Comparison of ENCODE assay signal across 28 cellular contexts in the genomic region with DNA sequence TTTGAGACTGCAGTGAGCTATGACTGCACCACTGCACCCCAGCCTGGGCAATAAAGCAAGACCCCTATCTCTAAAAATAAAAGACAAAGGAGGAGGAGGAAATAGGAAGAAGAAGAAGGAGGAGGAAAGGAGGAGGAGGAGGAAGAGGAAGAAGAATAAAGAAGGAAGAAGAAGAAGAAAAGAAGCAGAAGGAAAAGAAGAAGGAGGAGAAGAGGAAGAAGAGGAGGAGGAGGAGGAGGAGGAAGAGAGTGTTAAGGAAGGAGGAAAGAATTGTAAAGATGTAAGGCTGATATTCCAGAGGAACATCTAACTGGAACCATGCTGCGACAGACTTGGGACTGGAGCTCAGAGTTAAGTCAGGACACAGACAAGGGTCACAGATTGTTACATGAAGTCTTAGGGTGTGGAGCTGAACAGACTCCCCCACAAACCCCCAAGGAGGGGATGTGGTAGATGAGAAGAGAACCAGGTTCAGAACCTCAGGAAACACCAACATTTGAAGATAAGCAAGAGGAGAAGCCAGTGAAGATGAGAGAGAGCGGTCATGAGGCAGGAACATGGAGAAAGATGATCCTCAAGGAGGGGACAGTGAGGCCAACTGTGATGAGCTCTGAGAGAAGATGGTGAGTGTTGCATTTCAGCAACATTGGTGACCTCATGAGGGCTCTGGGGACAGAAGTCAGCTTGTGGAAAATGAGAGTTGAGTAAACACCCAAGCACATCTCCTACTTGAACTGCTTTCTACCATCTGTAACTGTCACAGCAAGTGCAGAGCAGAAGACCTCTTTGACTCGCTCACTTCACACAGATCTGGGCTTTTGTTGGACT.
"Had no signal": no experiment of that assay in that cellular context is flagged by ENCODE, and none has a peak within 500 bp of the region (broad histone marks: within the 10 kb centered on the region; RNA-seq: fewer than 3 reads in every experiment).

No MANE protein-coding gene starts in this region.

- H2AFZ ChIP-seq: hepatocyte, parathyroid adenoma had no signal

- H3K4me2 ChIP-seq: hepatocyte had no signal

- H3K36me3 Mint-ChIP-seq: activated naive CD8-positive, alpha-beta T cell treated with anti-CD3 and anti-CD28 coated beads for 36 hours; stimulated activated effector memory CD8-positive, alpha-beta T cell treated with anti-CD3 and anti-CD28 coated beads, Interleukin-12 subunit alpha, Interleukin-12 subunit beta, amount 100 ng/mL, for 72 hours had no signal

- H3K4me3 Mint-ChIP-seq: activated naive CD4-positive, alpha-beta T cell treated with anti-CD3 and anti-CD28 coated beads for 36 hours; activated naive CD8-positive, alpha-beta T cell treated with anti-CD3 and anti-CD28 coated beads for 36 hours; activated T-cell treated with anti-CD3 and anti-CD28 coated beads, Interleukin-2, amount 50 U/mL, for 72 hours; naive thymus-derived CD8-positive, alpha-beta T cell; neural crest cell; stimulated activated effector memory CD8-positive, alpha-beta T cell treated with anti-CD3 and anti-CD28 coated beads, Interleukin-12 subunit alpha, Interleukin-12 subunit beta, amount 100 ng/mL, for 72 hours; WTC11 had no signal

- H3K36me3 ChIP-seq: adrenal gland, cardiac muscle cell, gastroesophageal sphincter, sigmoid colon, tibial nerve had no signal

- H3K4me1 Mint-ChIP-seq: activated naive CD8-positive, alpha-beta T cell treated with anti-CD3 and anti-CD28 coated beads for 36 hours; neural crest cell; stimulated activated effector memory CD8-positive, alpha-beta T cell treated with anti-CD3 and anti-CD28 coated beads, Interleukin-12 subunit alpha, Interleukin-12 subunit beta, amount 100 ng/mL, for 72 hours had no signal

- H3K9me3 ChIP-seq: adrenal gland, body of pancreas, gastroesophageal sphincter, psoas muscle had no signal

- H3K79me2 ChIP-seq: hepatocyte, parathyroid adenoma had no signal

- H3K4me3 ChIP-seq: adrenal gland, body of pancreas, cardiac muscle cell, coronary artery, dorsolateral prefrontal cortex, gastroesophageal sphincter, hepatocyte, psoas muscle, sigmoid colon, tibial nerve had no signal

- H3K4me1 ChIP-seq: adrenal gland, body of pancreas, parathyroid adenoma, psoas muscle had no signal

- H3K27me3 ChIP-seq: adrenal gland, body of pancreas, cardiac muscle cell, dorsolateral prefrontal cortex, gastroesophageal sphincter, hepatocyte, sigmoid colon, tibial nerve had no signal

- ATAC-seq: activated T-cell treated with anti-CD3 and anti-CD28 coated beads, Interleukin-2, amount 50 U/mL, for 72 hours; body of pancreas; gastroesophageal sphincter; left colon; naive thymus-derived CD8-positive, alpha-beta T cell; psoas muscle; stimulated activated effector memory CD8-positive, alpha-beta T cell treated with anti-CD3 and anti-CD28 coated beads, Interleukin-12 subunit alpha, Interleukin-12 subunit beta, amount 100 ng/mL, for 72 hours; WTC11 had no signal

- DNase-seq: activated CD4-positive, alpha-beta T cell treated with anti-CD3 and anti-CD28 coated beads for 1 hour; activated effector memory CD4-positive, alpha-beta T cell treated with anti-CD3 and anti-CD28 coated beads, Interleukin-2, amount 50 U/mL, for 16 hours; activated naive CD4-positive, alpha-beta T cell treated with anti-CD3 and anti-CD28 coated beads for 36 hours; activated naive CD8-positive, alpha-beta T cell treated with anti-CD3 and anti-CD28 coated beads for 36 hours; activated T-cell treated with anti-CD3 and anti-CD28 coated beads for 4 hours; activated T-cell treated with anti-CD3 and anti-CD28 coated beads, Interleukin-2, amount 50 U/mL, for 72 hours; adrenal gland; aorta; body of pancreas; dorsolateral prefrontal cortex; effector memory CD4-positive, alpha-beta T cell; left colon; midbrain; naive thymus-derived CD8-positive, alpha-beta T cell; nucleus accumbens; psoas muscle; sigmoid colon; small intestine; stimulated activated CD4-positive, alpha-beta T cell treated with anti-CD3 and anti-CD28 coated beads, Interleukin-4, amount 100 ng/mL, for 24 hours had no signal

- H3K9ac ChIP-seq: parathyroid adenoma had no signal

- H3K27me3 Mint-ChIP-seq: activated naive CD8-positive, alpha-beta T cell treated with anti-CD3 and anti-CD28 coated beads for 36 hours had no signal

- H3K27ac ChIP-seq: adrenal gland, body of pancreas, cardiac muscle cell, coronary artery, dorsolateral prefrontal cortex, gastroesophageal sphincter, hepatocyte, parathyroid adenoma, psoas muscle, sigmoid colon, tibial nerve had no signal

- H3K27ac Mint-ChIP-seq: activated naive CD4-positive, alpha-beta T cell treated with anti-CD3 and anti-CD28 coated beads for 36 hours; activated naive CD8-positive, alpha-beta T cell treated with anti-CD3 and anti-CD28 coated beads for 36 hours; activated T-cell treated with anti-CD3 and anti-CD28 coated beads, Interleukin-2, amount 50 U/mL, for 72 hours; naive thymus-derived CD8-positive, alpha-beta T cell; stimulated activated effector memory CD8-positive, alpha-beta T cell treated with anti-CD3 and anti-CD28 coated beads, Interleukin-12 subunit alpha, Interleukin-12 subunit beta, amount 100 ng/mL, for 72 hours; WTC11 had no signal
